ENCODE assay signal across 1 cellular context in genomic region chr12:109999649-109999971, GRCh38.
A peak's percentile ranks its signal among the peaks of the same experiment; 100 is the strongest.
TF ChIP-seq lines count a peak whose summit lies in the region.

No MANE protein-coding gene starts in this region.

TF ChIP-seq in HepG2, 621 proteins besides CTCF, POLR2A, EP300 and RAD21:
- TF ChIP-seq DNMT3B (CRISPR knock-in tag; conservative IDR thresholded peaks at IDR 0.05) = no peak
- TF ChIP-seq MXD3 (CRISPR knock-in tag; IDR thresholded peaks at IDR 0.05) = no peak
- no peak; the same call in 1 of the 2 replicates for TF ChIP-seq UBTF (CRISPR knock-in tag; IDR thresholded peaks at IDR 0.05)
- TF ChIP-seq RBFOX2 (IDR thresholded peaks at IDR 0.05; ENCODE audit: low read depth, low read length) = 0 out of 2 replicates have a peak, but pooled peaks have one; percentile 17
- TF ChIP-seq KDM5A (IDR thresholded peaks at IDR 0.05; ENCODE audit: borderline replicate concordance, low read length) = 0 out of 2 replicates have a peak, but pooled peaks have one; percentile 13
- no peak for TF ChIP-seq MTA1 (CRISPR knock-in tag; IDR thresholded peaks at IDR 0.05; ENCODE audit: borderline replicate concordance)
- peak; percentile 25; the same call in 1 of the 2 replicates for TF ChIP-seq ZFX (CRISPR knock-in tag; IDR thresholded peaks at IDR 0.05; ENCODE audit: low read depth)
- 0 out of 2 replicates have a peak, but pooled peaks have one; percentile 10 for TF ChIP-seq BRD4 (CRISPR knock-in tag; IDR thresholded peaks at IDR 0.05)
- TF ChIP-seq ASH2L (IDR thresholded peaks at IDR 0.05; ENCODE audit: insufficient read length, low read depth, low read length) = peak; percentile 10
- 0 out of 2 replicates have a peak, but pooled peaks have one; percentile 23 for TF ChIP-seq ZNF121 (CRISPR knock-in tag; IDR thresholded peaks at IDR 0.05)
- peak; percentile 3 for TF ChIP-seq AGO2 (optimal IDR thresholded peaks at IDR 0.05; ENCODE audit: low read depth, low read length)
- TF ChIP-seq ZFP41 (CRISPR knock-in tag; IDR thresholded peaks at IDR 0.05; ENCODE audit: borderline replicate concordance) = no peak
